Comparison of ENCODE assay signal across 17 cellular contexts in genomic region chr11:82859746-82860145, GRCh38.
"Had no signal": no experiment of that assay in that cellular context is flagged by ENCODE, and none has a peak within 500 bp of the region (broad histone marks: within the 10 kb centered on the region; RNA-seq: fewer than 3 reads in every experiment).

No MANE protein-coding gene starts in this region.

- ATAC-seq: activated CD4-positive, alpha-beta T cell treated with anti-CD3 and anti-CD28 coated beads for 36 hours; activated CD8-positive, alpha-beta T cell treated with anti-CD3 and anti-CD28 coated beads, Interleukin-2, amount 10 ng/mL, durations not matched to agents 7 days and 5 days; activated naive CD8-positive, alpha-beta T cell treated with anti-CD3 and anti-CD28 coated beads, Interleukin-2, amount 50 U/mL, for 24 hours; heart right ventricle; left lung had no signal

- H3K4me3 ChIP-seq: coronary artery, heart right ventricle, left lung, sigmoid colon had no signal

- H3K9me3 ChIP-seq: heart right ventricle, left lung, sigmoid colon had no signal

- DNase-seq: activated CD4-positive, alpha-beta T cell treated with anti-CD3 and anti-CD28 coated beads for 36 hours; activated CD8-positive, alpha-beta memory T cell treated with anti-CD3 and anti-CD28 coated beads, Interleukin-2, amount 50 U/mL, for 48 hours; activated CD8-positive, alpha-beta T cell treated with anti-CD3 and anti-CD28 coated beads, Interleukin-2, amount 10 ng/mL, durations not matched to agents 7 days and 5 days; activated naive CD8-positive, alpha-beta T cell treated with anti-CD3 and anti-CD28 coated beads, Interleukin-2, amount 50 U/mL, for 24 hours; effector CD8-positive, alpha-beta T cell; foreskin melanocyte; heart right ventricle; left lung; nephron progenitor cell; sigmoid colon; stimulated activated CD4-positive, alpha-beta T cell treated with anti-CD3 and anti-CD28 coated beads, Interleukin-2, amount 100 ng/mL, for 48 hours; stimulated activated naive CD4-positive, alpha-beta T cell treated with Interleukin-2 at 50 U/mL for 16 hours; T-helper 9 cell; trophoblast cell; WERI-Rb-1 had no signal

- H3K27me3 ChIP-seq: heart right ventricle, left lung, sigmoid colon had no signal

- FAIRE-seq: keratinocyte had no signal

- H3K27ac ChIP-seq: heart right ventricle, left lung, WERI-Rb-1 had no signal

- H3K36me3 ChIP-seq: left lung, sigmoid colon, WERI-Rb-1 had no signal
